In genomic region chr9:137086531-137087408, GRCh38 we compare ENCODE assay signal across 1 cellular context.
TF ChIP-seq lines count a peak whose summit lies in the region.

TSS of gene MAN1B1 (plus strand) at chr9:137086985. CDS start at chr9:137087000, 15 bp downstream.

TF ChIP-seq in HepG2, 621 proteins besides CTCF, POLR2A, EP300 and RAD21 (continued from another document and continues in another):
- TF ChIP-seq PAXIP1 (CRISPR knock-in tag; conservative IDR thresholded peaks at IDR 0.05) = peak; percentile 26; the same call in 1 of the 2 replicates
- 0 out of 2 replicates have a peak, but pooled peaks have one; percentile 64 for TF ChIP-seq KDM3A (CRISPR knock-in tag; IDR thresholded peaks at IDR 0.05; ENCODE audit: low read depth)
- peak; percentile 70; the same call in 1 of the 2 replicates for TF ChIP-seq BRCA1 (CRISPR knock-in tag; IDR thresholded peaks at IDR 0.05)
- peak; percentile 22; the same call in 1 of the 2 replicates for TF ChIP-seq ZHX1 (CRISPR knock-in tag; IDR thresholded peaks at IDR 0.05; ENCODE audit: low read depth)
- no peak for TF ChIP-seq ZXDC (CRISPR knock-in tag; IDR thresholded peaks at IDR 0.05)
- no peak for TF ChIP-seq IRX3 (CRISPR knock-in tag; IDR thresholded peaks at IDR 0.05; ENCODE audit: borderline replicate concordance, low read depth)
- no peak for TF ChIP-seq STAG1 (CRISPR knock-in tag; IDR thresholded peaks at IDR 0.05)
- peak; percentile 42; the same call in 1 of the 2 replicates for TF ChIP-seq TMF1 (CRISPR knock-in tag; IDR thresholded peaks at IDR 0.05; ENCODE audit: low read depth)
- no peak for TF ChIP-seq DNMT1 (CRISPR knock-in tag; IDR thresholded peaks at IDR 0.05)
- TF ChIP-seq MAX (IDR thresholded peaks at IDR 0.05) = peak; percentile 89
- no peak for TF ChIP-seq ZNF672 (CRISPR knock-in tag; IDR thresholded peaks at IDR 0.05)
- peak; percentile 77; the same call in 1 of the 2 replicates for TF ChIP-seq ZNF713 (CRISPR knock-in tag; IDR thresholded peaks at IDR 0.05)
- peak; percentile 98 for TF ChIP-seq RFX1 (IDR thresholded peaks at IDR 0.05)
- no peak for TF ChIP-seq ZNF850 (CRISPR knock-in tag; conservative IDR thresholded peaks at IDR 0.05)
- TF ChIP-seq CBX1 (IDR thresholded peaks at IDR 0.05; ENCODE audit: low read depth) = no peak
- TF ChIP-seq KLF11 (CRISPR knock-in tag; IDR thresholded peaks at IDR 0.05) = 0 out of 2 replicates have a peak, but pooled peaks have one; percentile 74
- TF ChIP-seq ZFP91 (CRISPR knock-in tag; IDR thresholded peaks at IDR 0.05; ENCODE audit: borderline replicate concordance) = peak; percentile 84
- TF ChIP-seq KDM1A (CRISPR knock-in tag; IDR thresholded peaks at IDR 0.05) = no peak; the same call in 1 of the 2 replicates
- TF ChIP-seq ZNF292 (CRISPR knock-in tag; IDR thresholded peaks at IDR 0.05; ENCODE audit: borderline replicate concordance, low read depth) = no peak
- TF ChIP-seq ZNF704 (CRISPR knock-in tag; IDR thresholded peaks at IDR 0.05; ENCODE audit: borderline replicate concordance) = 0 out of 2 replicates have a peak, but pooled peaks have one; percentile 22
- TF ChIP-seq ASH2L (IDR thresholded peaks at IDR 0.05; ENCODE audit: insufficient read length, low read depth, low read length) = peak; percentile 9
- peak; percentile 84 for TF ChIP-seq POLR2G (IDR thresholded peaks at IDR 0.05; ENCODE audit: low read depth, low read length)
- TF ChIP-seq ZNF142 (CRISPR knock-in tag; IDR thresholded peaks at IDR 0.05) = peak; percentile 63; the same call in 1 of the 2 replicates
- 0 out of 2 replicates have a peak, but pooled peaks have one; percentile 5 for TF ChIP-seq NCOA2 (CRISPR knock-in tag; IDR thresholded peaks at IDR 0.05)
- TF ChIP-seq CEBPG (CRISPR knock-in tag; IDR thresholded peaks at IDR 0.05) = peak; percentile 10; the same call in 1 of the 2 replicates
- no peak for TF ChIP-seq ZZZ3 (CRISPR knock-in tag; IDR thresholded peaks at IDR 0.05; ENCODE audit: borderline replicate concordance)
- no peak for TF ChIP-seq TBL1XR1 (IDR thresholded peaks at IDR 0.05; ENCODE audit: borderline replicate concordance, low read length, partially characterized antibody)
- no peak for TF ChIP-seq ZSCAN5A (CRISPR knock-in tag; IDR thresholded peaks at IDR 0.05; ENCODE audit: borderline replicate concordance)
- TF ChIP-seq ZNF354B (CRISPR knock-in tag; IDR thresholded peaks at IDR 0.05) = no peak
- no peak for TF ChIP-seq SSRP1 (CRISPR knock-in tag; IDR thresholded peaks at IDR 0.05)
- TF ChIP-seq ZKSCAN5 (CRISPR knock-in tag; IDR thresholded peaks at IDR 0.05) = no peak
- 0 out of 2 replicates have a peak, but pooled peaks have one; percentile 4 for TF ChIP-seq ZNF589 (CRISPR knock-in tag; conservative IDR thresholded peaks at IDR 0.05)
- peak; percentile 67; the same call in 1 of the 2 replicates for TF ChIP-seq RFXAP (CRISPR knock-in tag; IDR thresholded peaks at IDR 0.05; ENCODE audit: borderline replicate concordance)
- TF ChIP-seq ZMYM2 (CRISPR knock-in tag; IDR thresholded peaks at IDR 0.05) = no peak
- TF ChIP-seq FLYWCH1 (CRISPR knock-in tag; IDR thresholded peaks at IDR 0.05) = no peak
- TF ChIP-seq ZNF337 (CRISPR knock-in tag; IDR thresholded peaks at IDR 0.05; ENCODE audit: borderline replicate concordance, low read depth) = peak; percentile 63; the same call in 1 of the 2 replicates
- TF ChIP-seq CC2D1A (CRISPR knock-in tag; IDR thresholded peaks at IDR 0.05) = no peak
- TF ChIP-seq RXRB (CRISPR knock-in tag; IDR thresholded peaks at IDR 0.05; ENCODE audit: borderline replicate concordance) = no peak; the same call in 1 of the 2 replicates
- TF ChIP-seq CHD2 (IDR thresholded peaks at IDR 0.05; ENCODE audit: low read depth, low read length) = peak; percentile 20; the same call in 1 of the 2 replicates
- TF ChIP-seq PCBP2 (optimal IDR thresholded peaks at IDR 0.05; ENCODE audit: low read depth, low read length, poor library complexity, severe bottlenecking) = no peak
- TF ChIP-seq ZNF552 (CRISPR knock-in tag; IDR thresholded peaks at IDR 0.05; ENCODE audit: borderline replicate concordance) = no peak
- TF ChIP-seq ZNF343 (CRISPR knock-in tag; IDR thresholded peaks at IDR 0.05) = 0 out of 2 replicates have a peak, but pooled peaks have one; percentile 18
- TF ChIP-seq XBP1 (CRISPR knock-in tag; IDR thresholded peaks at IDR 0.05) = no peak
